8 cellular contexts compared by ENCODE assay signal in genomic region chr1:9651565-9652378, GRCh38. TPM values are rescaled to one million over a fixed set of nuclear protein-coding genes. Genes with fewer than 3 reads are reported as not detected.
DNase-seq lines count a peak whose midpoint lies in the region; ATAC-seq, FAIRE-seq and TF ChIP-seq lines count a peak whose summit lies in the region.

PIK3CD (plus strand) TSS chr1:9651731; CDS start chr1:9710456, 58,725 bp downstream.

- no peaks in the 10 kb centered on the region for H3K36me3 Mint-ChIP-seq in astrocyte (ENCODE audit: low read depth, unreplicated experiment)

- H3K4me3 ChIP-seq in astrocyte (ENCODE audit: insufficient read depth, low read depth, low read length) = peak within 1 kb of the TSS; percentile 49
- peak within 1 kb of the TSS; percentile 59 for H3K4me3 ChIP-seq in iPS-18c (ENCODE audit: insufficient read depth, low read depth, low read length)
- H3K4me3 ChIP-seq in skin epidermis = peak within 1 kb of the TSS; percentile 45 to 72 (median 64)

- H3K79me2 ChIP-seq in astrocyte (ENCODE audit: insufficient read depth, low read length) = no peaks in the 10 kb centered on the region

- peak within 1 kb of the TSS; percentile 78 for H3K4me3 Mint-ChIP-seq in astrocyte (ENCODE audit: unreplicated experiment)

- TF ChIP-seq CTCF in astrocyte (IDR thresholded peaks at IDR 0.05; ENCODE audit: insufficient read depth, low read depth, low read length) = no peak

- no peaks in the 10 kb centered on the region for H3K9me3 Mint-ChIP-seq in astrocyte (ENCODE audit: unreplicated experiment)

- H3K27ac ChIP-seq in astrocyte (ENCODE audit: low read depth, low read length) (no peak within 1 kb of the TSS), skin epidermis (peak within 1 kb of the TSS in 20 of 21 experiments; percentile 10 to 97 (median 83))

- no peak within 1 kb of the TSS for H3K27ac Mint-ChIP-seq in astrocyte (ENCODE audit: unreplicated experiment)

- H3K4me1 ChIP-seq in astrocyte (ENCODE audit: insufficient read depth, low read length) = peaks cover 2% of the 10 kb centered on the region

- peaks cover 18% of the 10 kb centered on the region for H3K27me3 ChIP-seq in astrocyte (ENCODE audit: insufficient read depth, low read length)

- H3K9ac ChIP-seq in astrocyte (ENCODE audit: low read length) = no peak within 1 kb of the TSS

- DNase-seq in ELF-1 (ENCODE audit: low read depth, low spot score) = peak; percentile 49
- peak; percentile 18 for DNase-seq in SKM-1 (lab: John Stamatoyannopoulos, UW; ENCODE audit: unreplicated experiment)
- peak; percentile 44 for DNase-seq in astrocyte (ENCODE audit: low read depth)
- no peak for DNase-seq in SW 1271 (lab: John Stamatoyannopoulos, UW)
- no peak for DNase-seq in COLO829 (ENCODE audit: low spot score)

- peak within 1 kb of the TSS; percentile 66 for H2AFZ ChIP-seq in astrocyte (ENCODE audit: low read depth, low read length)

- peaks cover 48% of the 10 kb centered on the region for H3K27me3 Mint-ChIP-seq in astrocyte (ENCODE audit: low read depth, unreplicated experiment)

- ATAC-seq in HG03196 (IDR thresholded peaks at IDR 0.05; ENCODE audit: unreplicated experiment) = peak; percentile 29

- no peaks in the 10 kb centered on the region for H3K9me3 ChIP-seq in astrocyte (ENCODE audit: insufficient read depth, low read depth, low read length)
- H3K9me3 ChIP-seq in iPS-18c (ENCODE audit: control insufficient read depth, insufficient read depth, low read length) = no peaks in the 10 kb centered on the region

- no peaks in the 10 kb centered on the region for H3K4me1 Mint-ChIP-seq in astrocyte (ENCODE audit: low read depth, unreplicated experiment)

- H3K36me3 ChIP-seq in astrocyte (ENCODE audit: insufficient read depth, low read length) = no peaks in the 10 kb centered on the region

- FAIRE-seq in astrocyte (lab: Jason Lieb, UNC) = no peak

- peaks cover 3% of the 10 kb centered on the region for H4K20me1 ChIP-seq in astrocyte (ENCODE audit: insufficient read depth, low read length)

- peak within 1 kb of the TSS; percentile 84 for H3K4me2 ChIP-seq in astrocyte (ENCODE audit: low read length)

RNA-seq across cellular contexts. Expression of gene PIK3CD, which starts in this region (rescaled TPM):
- 25.9 and 29.5 TPM in 2 replicates for total RNA-seq in astrocyte

Comparison
In these comparisons a context has a peak if more than half of its experiments do, and no peak if none do; other contexts are left out.
1. DNase-seq: peak in ELF-1 (single experiment), SKM-1 (single experiment) and astrocyte (single experiment); none in SW 1271 (0 of 2) and COLO829 (single experiment).
2. Peak in every context shown above with its lines, with median percentiles within 50 percentile points of each other: H3K4me3 ChIP-seq.